In the genomic region with DNA sequence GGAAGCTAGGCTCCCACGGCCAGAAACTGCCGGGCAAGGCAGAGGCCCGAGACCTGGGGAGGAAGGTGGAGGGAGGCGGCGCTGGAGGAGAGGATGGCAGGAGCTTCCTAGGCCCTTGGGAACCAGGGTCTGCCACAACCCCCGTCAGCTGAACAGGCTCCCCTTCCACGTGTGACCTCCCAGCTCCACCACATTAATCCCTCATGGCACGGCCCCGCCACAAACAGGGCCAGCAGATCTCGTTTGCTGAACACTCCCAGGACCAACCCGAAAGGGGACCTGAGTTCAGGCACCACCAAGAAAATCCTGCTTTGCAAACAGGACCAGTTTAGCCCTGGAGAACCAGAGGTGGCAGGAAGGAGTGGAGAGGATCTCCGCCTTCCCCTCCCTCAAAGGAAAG, we compare ENCODE assay signal across 21 cellular contexts.
"Had no signal": no experiment of that assay in that cellular context is flagged by ENCODE, and none has a peak within 500 bp of the region (broad histone marks: within the 10 kb centered on the region; RNA-seq: fewer than 3 reads in every experiment).

No MANE protein-coding gene starts in this region.

- ATAC-seq: activated T-cell treated with anti-CD3 and anti-CD28 coated beads, Interleukin-2, amount 50 U/mL, for 4 hours; stimulated activated naive CD8-positive, alpha-beta T cell treated with anti-CD3 and anti-CD28 coated beads, Interleukin-15, Interleukin-2, amounts not matched to agents 100 U/mL and 50 U/mL, for 24 hours; T-cell; WTC11 had no signal

- H3K27ac ChIP-seq: colonic mucosa, sigmoid colon, thyroid gland had no signal

- H3K27ac Mint-ChIP-seq: activated naive CD4-positive, alpha-beta T cell treated with anti-CD3 and anti-CD28 coated beads for 36 hours; activated naive CD8-positive, alpha-beta T cell treated with anti-CD3 and anti-CD28 coated beads, Interleukin-2, amount 10 ng/mL, durations not matched to agents 7 days and 5 days; activated T-helper 2 cell treated with anti-CD3 and anti-CD28 coated beads, Interferon-gamma antibody, Interleukin-2, Interleukin-4, amounts not matched to agents 10 μg/mL and 5 μg/mL and 100 μg/mL, durations not matched to agents 14 hours and 24 hours and 36 hours; T-cell; WTC11 had no signal

- H3K4me3 ChIP-seq: colonic mucosa, mucosa of descending colon, sigmoid colon, thyroid gland had no signal

- H3K4me1 Mint-ChIP-seq: activated naive CD8-positive, alpha-beta T cell treated with anti-CD3 and anti-CD28 coated beads, Interleukin-2, amount 10 ng/mL, durations not matched to agents 7 days and 5 days; T-cell had no signal

- FAIRE-seq: frontal cortex, TTC549 had no signal

- H3K9me3 Mint-ChIP-seq: activated naive CD4-positive, alpha-beta T cell treated with anti-CD3 and anti-CD28 coated beads for 36 hours; activated naive CD8-positive, alpha-beta T cell treated with anti-CD3 and anti-CD28 coated beads, Interleukin-2, amount 10 ng/mL, durations not matched to agents 7 days and 5 days; activated T-cell treated with anti-CD3 and anti-CD28 coated beads, Interleukin-2, amount 50 U/mL, for 4 hours; activated T-helper 2 cell treated with anti-CD3 and anti-CD28 coated beads, Interferon-gamma antibody, Interleukin-2, Interleukin-4, amounts not matched to agents 10 μg/mL and 5 μg/mL and 100 μg/mL, durations not matched to agents 14 hours and 24 hours and 36 hours; neural crest cell; T-cell; WTC11 had no signal

- DNase-seq: activated CD8-positive, alpha-beta memory T cell treated with anti-CD3 and anti-CD28 coated beads, Interleukin-2, amount 50 U/mL, for 48 hours; activated naive CD4-positive, alpha-beta T cell treated with anti-CD3 and anti-CD28 coated beads for 36 hours; activated naive CD8-positive, alpha-beta T cell treated with anti-CD3 and anti-CD28 coated beads, Interleukin-2, amount 10 ng/mL, durations not matched to agents 7 days and 5 days; activated T-cell treated with anti-CD3 and anti-CD28 coated beads, Interleukin-2, amount 50 U/mL, for 4 hours; amniotic stem cell; colonic mucosa; head of caudate nucleus; hypothalamus; left colon; mesenchymal stem cell; mucosa of descending colon; sigmoid colon; stimulated activated CD4-positive, alpha-beta T cell treated with anti-CD3 and anti-CD28 coated beads, Interleukin-4, amount 100 ng/mL, for 24 hours; stimulated activated naive CD8-positive, alpha-beta T cell treated with anti-CD3 and anti-CD28 coated beads, Interleukin-15, Interleukin-2, amounts not matched to agents 100 U/mL and 50 U/mL, for 24 hours; T-cell; thyroid gland had no signal

- H3K27me3 ChIP-seq: colonic mucosa, sigmoid colon, thyroid gland had no signal

- H3K36me3 Mint-ChIP-seq: activated naive CD8-positive, alpha-beta T cell treated with anti-CD3 and anti-CD28 coated beads, Interleukin-2, amount 10 ng/mL, durations not matched to agents 7 days and 5 days; T-cell; WTC11 had no signal

- H3K4me1 ChIP-seq: colonic mucosa, sigmoid colon had no signal

- H3K9me3 ChIP-seq: colonic mucosa, mucosa of descending colon, sigmoid colon, thyroid gland had no signal

- H3K36me3 ChIP-seq: colonic mucosa, sigmoid colon, thyroid gland had no signal

- H3K4me3 Mint-ChIP-seq: activated naive CD4-positive, alpha-beta T cell treated with anti-CD3 and anti-CD28 coated beads for 36 hours; activated naive CD8-positive, alpha-beta T cell treated with anti-CD3 and anti-CD28 coated beads, Interleukin-2, amount 10 ng/mL, durations not matched to agents 7 days and 5 days; activated T-cell treated with anti-CD3 and anti-CD28 coated beads, Interleukin-2, amount 50 U/mL, for 4 hours; neural crest cell; T-cell; WTC11 had no signal
